Comparison of ENCODE assay signal across 25 cellular contexts in the genomic region with DNA sequence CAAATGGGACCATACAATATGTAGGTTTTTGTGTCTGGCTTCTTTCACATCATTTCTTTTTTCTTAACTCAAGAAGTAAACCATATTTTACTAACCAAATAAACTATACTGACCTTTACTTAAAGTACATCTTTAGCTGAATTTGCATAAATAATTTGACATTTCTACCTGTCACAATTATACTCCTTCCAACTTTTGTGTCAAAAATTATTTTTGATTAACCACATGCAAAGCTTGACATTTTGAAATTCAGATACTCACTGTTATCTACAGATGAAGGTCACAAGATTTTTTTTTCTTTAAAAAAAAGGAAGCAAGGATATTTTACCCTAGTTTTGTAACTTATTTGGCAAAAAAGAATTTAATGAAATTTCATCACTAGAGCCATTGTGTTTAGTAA. TPM values are rescaled to one million over a fixed set of nuclear protein-coding genes. Genes with fewer than 3 reads are reported as not detected.
DNase-seq lines count a peak whose midpoint lies in the region; ATAC-seq, FAIRE-seq and TF ChIP-seq lines count a peak whose summit lies in the region.
"Had no signal": no experiment of that assay in that cellular context is flagged by ENCODE, and none has a peak within 500 bp of the region (broad histone marks: within the 10 kb centered on the region; RNA-seq: fewer than 3 reads in every experiment).

No MANE protein-coding gene starts in this region.

- intact Hi-C loops in sigmoid colon (cut with DNase I) = no loop called here

- no peak for TF ChIP-seq POLR2A in sigmoid colon (IDR thresholded peaks at IDR 0.05)

- H3K27ac Mint-ChIP-seq in T-helper 17 cell = no peak overlapping the region
- H3K27ac Mint-ChIP-seq: CD14-positive monocyte; CD4-positive, alpha-beta memory T cell; CD4-positive, CD25-positive, alpha-beta regulatory T cell; CD8-positive, alpha-beta memory T cell had no signal

- no peaks in the 10 kb centered on the region for H3K36me3 ChIP-seq in Karpas-422 (ENCODE audit: insufficient read depth, low read length)
- no peaks in the 10 kb centered on the region for H3K36me3 ChIP-seq in sigmoid colon
- H3K36me3 ChIP-seq in small intestine (ENCODE audit: control insufficient read depth in 2 of 2, insufficient read depth in 2 of 2, low read length in 2 of 2) = no peaks in the 10 kb centered on the region
- H3K36me3 ChIP-seq: BE2C, BLaER1 had no signal

- TF ChIP-seq CTCF in sigmoid colon (IDR thresholded peaks at IDR 0.05) = no peak

- peaks cover 4% of the 10 kb centered on the region for H3K4me1 Mint-ChIP-seq in T-helper 17 cell
- H3K4me1 Mint-ChIP-seq: CD4-positive, alpha-beta memory T cell; CD4-positive, CD25-positive, alpha-beta regulatory T cell; CD8-positive, alpha-beta memory T cell had no signal

- FAIRE-seq in colon (lab: Jason Lieb, UNC) (peak; percentile 24), small intestine (lab: Jason Lieb, UNC) (no peak)
- FAIRE-seq: A204.1, G401.6, GM12891, GM19239 had no signal

- H3K27me3 ChIP-seq in Karpas-422 (ENCODE audit: low read length) = no peaks in the 10 kb centered on the region
- no peaks in the 10 kb centered on the region for H3K27me3 ChIP-seq in sigmoid colon
- no peaks in the 10 kb centered on the region for H3K27me3 ChIP-seq in small intestine (ENCODE audit: control insufficient read depth in 2 of 2, insufficient read depth in 2 of 2, low read length in 2 of 2)
- H3K27me3 ChIP-seq: BE2C had no signal

- no peaks in the 10 kb centered on the region for H3K9me2 ChIP-seq in Karpas-422 (replicated peaks; ENCODE audit: insufficient read depth, low read length)

- DNase-seq in Karpas-422 (peak; percentile 74), sigmoid colon (no peak), small intestine (no peak), T-helper 17 cell (no peak)
- DNase-seq: 8988T; ACHN; BE2C; C1 segment of cervical spinal cord; CD4-positive, alpha-beta memory T cell; CD4-positive, CD25-positive, alpha-beta regulatory T cell; CD8-positive, alpha-beta memory T cell; COR-L47; DMS 273 treated with DMSO at 0.1 percent for 48 hours; DMS153; DMS53; DMS79; DND-41; GF-D8 had no signal

- H3K4me2 ChIP-seq in Karpas-422 (ENCODE audit: low read depth, low read length, poor library complexity, severe bottlenecking) = peak overlapping the region; percentile 72
- H3K4me2 ChIP-seq: BLaER1 had no signal

- no peaks in the 10 kb centered on the region for H3K9me3 ChIP-seq in Karpas-422 (ENCODE audit: low read length)
- H3K9me3 ChIP-seq in sigmoid colon = no peaks in the 10 kb centered on the region
- no peaks in the 10 kb centered on the region for H3K9me3 ChIP-seq in small intestine (ENCODE audit: control insufficient read depth, low read depth)
- H3K9me3 ChIP-seq in T-helper 17 cell (ENCODE audit: control insufficient read depth, low read length, poor library complexity, severe bottlenecking) = no peaks in the 10 kb centered on the region
- H3K9me3 ChIP-seq: BE2C had no signal

- no peak overlapping the region for H3K4me3 Mint-ChIP-seq in T-helper 17 cell
- H3K4me3 Mint-ChIP-seq: CD14-positive monocyte; CD4-positive, alpha-beta memory T cell; CD4-positive, CD25-positive, alpha-beta regulatory T cell had no signal

- H3K4me3 ChIP-seq in Karpas-422 (ENCODE audit: low read length) (peak overlapping the region; percentile 32), sigmoid colon (no peak overlapping the region), small intestine (ENCODE audit: low read depth in 1 of 2, low read length in 2 of 2) (no peak overlapping the region)
- H3K4me3 ChIP-seq: BLaER1 had no signal

- no peak overlapping the region; the same call in 1 of the 2 replicates for H2AFZ ChIP-seq in Karpas-422 (ENCODE audit: low read length)

- peak overlapping the region; percentile 48 for H3K9ac ChIP-seq in Karpas-422 (ENCODE audit: low read length)
- H3K9ac ChIP-seq: BLaER1 had no signal

- no peaks in the 10 kb centered on the region for H3K79me2 ChIP-seq in Karpas-422 (ENCODE audit: low read length)

- TF ChIP-seq EP300 in sigmoid colon (IDR thresholded peaks at IDR 0.05) = no peak

- no peaks in the 10 kb centered on the region for H4K20me1 ChIP-seq in Karpas-422 (ENCODE audit: insufficient read depth, low read depth, low read length)
- H4K20me1 ChIP-seq: BLaER1 had no signal

- no peaks in the 10 kb centered on the region for H3K27me3 Mint-ChIP-seq in T-helper 17 cell
- H3K27me3 Mint-ChIP-seq: CD4-positive, alpha-beta memory T cell; CD4-positive, CD25-positive, alpha-beta regulatory T cell had no signal

- H3K4me1 ChIP-seq in Karpas-422 (ENCODE audit: low read length) (peaks cover 34% of the 10 kb centered on the region), sigmoid colon (no peaks in the 10 kb centered on the region), small intestine (ENCODE audit: control insufficient read depth in 2 of 2, insufficient read depth in 1 of 2, low read depth in 1 of 2, low read length in 1 of 2) (no peaks in the 10 kb centered on the region)
- H3K4me1 ChIP-seq: BE2C, BLaER1 had no signal

- ATAC-seq in T-helper 17 cell = no peak

- no peaks in the 10 kb centered on the region for H3K36me3 Mint-ChIP-seq in T-helper 17 cell (ENCODE audit: low read depth)
- H3K36me3 Mint-ChIP-seq: CD14-positive monocyte had no signal

- H3K27ac ChIP-seq in Karpas-422 (ENCODE audit: low read length) (peak overlapping the region; percentile 86), sigmoid colon (no peak overlapping the region), small intestine (ENCODE audit: low read depth in 1 of 2, low read length in 1 of 2) (no peak overlapping the region)
- H3K27ac ChIP-seq: BLaER1 had no signal

RNA-seq across cellular contexts. Expression of a gene that starts 12.0 kb away (rescaled TPM):
- 56.6 and 59.3 TPM in 2 replicates for total RNA-seq in Karpas-422 (2014; rRNA removed; shearing (Covaris generic); ENCODE audit: low replicate concordance)
- 10 to 100 TPM; 11.8 to 28.6 (median 24.4) TPM for total RNA-seq in sigmoid colon
- polyA plus RNA-seq in sigmoid colon = 10 to 100 TPM; 31.6 to 73.5 (median 46.2) TPM
- 10 to 100 TPM; 16.5 to 32.4 (median 25.3) TPM for polyA plus RNA-seq in small intestine
- total RNA-seq in T-helper 17 cell = 10 to 100 TPM; 21.8 to 34.0 TPM

RNA-seq across cellular contexts. Expression of a gene that starts 23.9 kb away (rescaled TPM):
- total RNA-seq in Karpas-422 (2014; rRNA removed; shearing (Covaris generic); ENCODE audit: low replicate concordance) = 3.4 and 4.3 TPM in 2 replicates
- total RNA-seq in sigmoid colon = 1 to 10 TPM; 2.6 to 8.7 (median 6.2) TPM
- polyA plus RNA-seq in sigmoid colon = 1 to 10 TPM; 1.2 to 2.0 (median 1.2) TPM
- 1 to 10 TPM; 1.4 to 2.2 (median 1.6) TPM for polyA plus RNA-seq in small intestine
- total RNA-seq in T-helper 17 cell = 1 to 10 TPM; 7.8 to 8.8 TPM

RNA-seq across cellular contexts. Expression of a gene that starts 57.5 kb away (rescaled TPM):
- total RNA-seq in Karpas-422 (2014; rRNA removed; shearing (Covaris generic); ENCODE audit: low replicate concordance) = 29.5 and 60.5 TPM in 2 replicates
- total RNA-seq in sigmoid colon = 10 to 100 TPM; 20.1 to 22.8 (median 22.4) TPM
- polyA plus RNA-seq in sigmoid colon = 1 to 10 TPM; 5.5 to 9.0 (median 6.0) TPM
- 1 to 10 TPM; 6.4 to 7.8 (median 7.6) TPM for polyA plus RNA-seq in small intestine
- total RNA-seq in T-helper 17 cell = 10 to 100 TPM; 31.9 to 35.8 TPM

RNA-seq across cellular contexts. Expression of a gene that starts 57.7 kb away (rescaled TPM):
- total RNA-seq in Karpas-422 (2014; rRNA removed; shearing (Covaris generic); ENCODE audit: low replicate concordance) = 68.4 and 76.3 TPM in 2 replicates
- total RNA-seq in sigmoid colon (10 to 100 TPM; 12.8 to 46.0 (median 15.1) TPM), T-helper 17 cell (10 to 100 TPM; 54.7 to 72.1 TPM)
- polyA plus RNA-seq in sigmoid colon (10 to 100 TPM in 2 of 3 donors, 1 to 10 TPM in 1; 7.4 to 21.2 (median 19.8) TPM), small intestine (10 to 100 TPM; 18.3 to 71.3 (median 70.0) TPM)
